1 cellular context compared by ENCODE assay signal in the genomic region with DNA sequence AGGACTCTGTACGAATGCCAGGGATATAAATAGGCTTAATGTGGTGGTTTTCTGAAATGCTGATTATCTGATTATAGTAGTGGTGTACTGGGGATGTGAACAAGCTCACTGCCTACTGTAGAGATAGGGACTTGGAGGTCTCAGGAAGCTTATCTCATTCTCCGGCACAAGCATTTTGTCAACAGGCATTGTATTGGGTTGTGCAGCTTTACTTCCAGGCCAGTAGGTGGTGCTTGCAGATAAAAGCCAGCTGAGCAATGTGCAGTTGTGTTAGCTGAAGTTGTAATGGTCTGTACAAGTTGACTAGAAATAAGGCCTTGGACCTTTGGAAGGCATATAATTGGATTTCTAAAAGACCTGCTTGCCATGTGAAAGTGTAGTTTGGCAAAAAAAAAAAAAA.
TF ChIP-seq lines count a peak whose summit lies in the region.

No MANE protein-coding gene starts in this region.

TF ChIP-seq in H1, 55 proteins besides CTCF, POLR2A, EP300 and RAD21:
- TF ChIP-seq KDM4A (IDR thresholded peaks at IDR 0.05; ENCODE audit: low read depth, low read length, severe bottlenecking), result no peak
- TF ChIP-seq BRCA1 (IDR thresholded peaks at IDR 0.05; ENCODE audit: low read depth, low read length), result no peak
- TF ChIP-seq RNF2 (IDR thresholded peaks at IDR 0.05; ENCODE audit: borderline replicate concordance, low read depth, low read length, missing control alignments, poor library complexity, severe bottlenecking), result no peak
- no peak for TF ChIP-seq SUZ12 (IDR thresholded peaks at IDR 0.05; ENCODE audit: low read length)
- no peak for TF ChIP-seq TEAD4 (IDR thresholded peaks at IDR 0.05; ENCODE audit: low read depth, low read length)
- no peak for TF ChIP-seq SIN3A (conservative IDR thresholded peaks at IDR 0.05 in 1 of 2, IDR thresholded peaks at IDR 0.05 in 1 of 2; ENCODE audit: low read depth in 1 of 2, low read length in 2 of 2)
- TF ChIP-seq CEBPB (IDR thresholded peaks at IDR 0.05; ENCODE audit: low read depth, low read length), result no peak
- TF ChIP-seq BACH1 (IDR thresholded peaks at IDR 0.05; ENCODE audit: low read length), result no peak
- TF ChIP-seq CBX8 (IDR thresholded peaks at IDR 0.05; ENCODE audit: borderline replicate concordance, low read depth, low read length), result no peak
